In genomic region chr2:159574246-159574645, GRCh38 we compare ENCODE assay signal across 22 cellular contexts. TPM values are rescaled to one million over a fixed set of nuclear protein-coding genes. Genes with fewer than 3 reads are reported as not detected.
DNase-seq lines count a peak whose midpoint lies in the region; ATAC-seq, FAIRE-seq and TF ChIP-seq lines count a peak whose summit lies in the region.
"Had no signal": no experiment of that assay in that cellular context is flagged by ENCODE, and none has a peak within 500 bp of the region (broad histone marks: within the 10 kb centered on the region; RNA-seq: fewer than 3 reads in every experiment).

No MANE protein-coding gene starts in this region.

- DNase-seq in AML-193 (lab: John Stamatoyannopoulos, UW) = peak; percentile 68 to 69
- DNase-seq in HFFc6 = no peak
- DNase-seq in bronchial epithelial cell (ENCODE audit: low read depth) = peak; percentile 58
- no peak for DNase-seq in lower lobe of right lung
- DNase-seq in A172 (ENCODE audit: low spot score) = no peak
- no peak for DNase-seq in T-helper 2 cell
- DNase-seq: activated CD4-positive, alpha-beta T cell treated with anti-CD3 and anti-CD28 coated beads for 1 hour; activated CD8-positive, alpha-beta memory T cell treated with anti-CD3 and anti-CD28 coated beads, Interleukin-2, amount 50 U/mL, for 48 hours; caudate nucleus; CD4-positive, alpha-beta T cell; effector memory CD8-positive, alpha-beta T cell; midbrain; NCI-H1694 treated with DMSO at 0.1 percent for 48 hours; NCI-H69; stimulated activated naive CD4-positive, alpha-beta T cell had no signal

- H3K36me3 ChIP-seq in bronchial epithelial cell (ENCODE audit: control insufficient read depth, insufficient read depth, low read length) = no peaks in the 10 kb centered on the region
- H3K36me3 ChIP-seq in lower lobe of right lung = no peaks in the 10 kb centered on the region

- H3K9me3 ChIP-seq in lower lobe of right lung = no peaks in the 10 kb centered on the region

- peak overlapping the region; percentile 36; the same call in 1 of the 2 replicates for H3K27ac Mint-ChIP-seq in HFFc6
- H3K27ac Mint-ChIP-seq: activated naive CD8-positive, alpha-beta T cell; CD4-positive, alpha-beta T cell; effector memory CD8-positive, alpha-beta T cell; T-helper 2 cell treated with Interferon-gamma antibody and Interleukin-4, amounts not matched to agents 5 μg/mL and 100 μg/mL, for 36 hours had no signal

- intact Hi-C loops in lower lobe of right lung (cut with DNase I) = no loop called here

- H3K4me3 ChIP-seq in bronchial epithelial cell (ENCODE audit: low read depth, low read length) = no peak overlapping the region
- no peak overlapping the region for H3K4me3 ChIP-seq in lower lobe of right lung
- H3K4me3 ChIP-seq: skin epidermis had no signal

- peak; percentile 58 to 78 for ATAC-seq in lower lobe of right lung
- no peak for ATAC-seq in HG03196 (IDR thresholded peaks at IDR 0.05; ENCODE audit: unreplicated experiment)
- ATAC-seq: effector memory CD8-positive, alpha-beta T cell had no signal

- no peak for FAIRE-seq in bronchial epithelial cell (lab: Jason Lieb, UNC)

- H3K27me3 Mint-ChIP-seq in HFFc6 (ENCODE audit: insufficient read depth) = no peaks in the 10 kb centered on the region
- H3K27me3 Mint-ChIP-seq: activated naive CD8-positive, alpha-beta T cell; CD4-positive, alpha-beta T cell; effector memory CD8-positive, alpha-beta T cell; type B pancreatic cell had no signal

- H3K36me3 Mint-ChIP-seq in HFFc6 (ENCODE audit: low read depth) = no peaks in the 10 kb centered on the region

- no peaks in the 10 kb centered on the region for H3K4me1 Mint-ChIP-seq in HFFc6 (ENCODE audit: low read depth)

- no peak for TF ChIP-seq CTCF in HFFc6 (IDR thresholded peaks at IDR 0.05)
- TF ChIP-seq CTCF in bronchial epithelial cell (IDR thresholded peaks at IDR 0.05; ENCODE audit: insufficient read depth, low read length, severe bottlenecking) = no peak
- TF ChIP-seq CTCF in lower lobe of right lung (IDR thresholded peaks at IDR 0.05) = no peak

- H3K27me3 ChIP-seq in bronchial epithelial cell (ENCODE audit: control insufficient read depth, insufficient read depth, low read length) = no peaks in the 10 kb centered on the region
- H3K27me3 ChIP-seq in lower lobe of right lung (ENCODE audit: low read depth) = no peaks in the 10 kb centered on the region

- H3K9me3 Mint-ChIP-seq in HFFc6 = no peaks in the 10 kb centered on the region; the same call in 1 of the 2 replicates
- H3K9me3 Mint-ChIP-seq: effector memory CD8-positive, alpha-beta T cell had no signal

- H3K27ac ChIP-seq in lower lobe of right lung = no peak overlapping the region
- H3K27ac ChIP-seq: KMS-11, RWPE1, skin epidermis had no signal

- H3K4me3 Mint-ChIP-seq in HFFc6 = no peak overlapping the region
- H3K4me3 Mint-ChIP-seq: activated naive CD8-positive, alpha-beta T cell; CD4-positive, alpha-beta T cell; effector memory CD8-positive, alpha-beta T cell; T-helper 2 cell treated with Interferon-gamma antibody and Interleukin-4, amounts not matched to agents 5 μg/mL and 100 μg/mL, for 36 hours; type B pancreatic cell had no signal

- H3K4me1 ChIP-seq in lower lobe of right lung = peaks cover 8% of the 10 kb centered on the region

RNA-seq across cellular contexts. Expression of gene BAZ2B, which starts 42.1 kb away (rescaled TPM):
- total RNA-seq in HFFc6 (2021; fragmentation: NEBNext Ultra II Directional; extraction: Animal tissue kit (Norgen Biotek cat#: 25700)) = 10 to 100 TPM; 18.6 to 23.7 (median 19.2) TPM
- 37.4 and 51.0 TPM in 2 replicates for total RNA-seq in bronchial epithelial cell
- 97.4 TPM for total RNA-seq in lower lobe of right lung
- total RNA-seq in A172 (2014; rRNA removed; shearing (Covaris generic)) = 25.3 and 43.4 TPM in 2 replicates

Comparison
In these comparisons a context has a peak if more than half of its experiments do, and no peak if none do; other contexts are left out.
1. DNase-seq: peak in AML-193 (2 of 2) and bronchial epithelial cell (single experiment); none in HFFc6 (single experiment), lower lobe of right lung (single experiment), A172 (single experiment) and T-helper 2 cell (0 of 5).